ENCODE assay signal across 8 cellular contexts in genomic region chr1:43991200-43991475, GRCh38. TPM values are rescaled to one million over a fixed set of nuclear protein-coding genes. Genes with fewer than 3 reads are reported as not detected.
DNase-seq lines count a peak whose midpoint lies in the region; ATAC-seq and TF ChIP-seq lines count a peak whose summit lies in the region.

No MANE protein-coding gene starts in this region.

- H3K27me3 Mint-ChIP-seq in T-cell (no peaks in the 10 kb centered on the region), glutamatergic neuron (ENCODE audit: unreplicated experiment) (peaks cover 4% of the 10 kb centered on the region)

- H3K27ac ChIP-seq in skeletal muscle tissue (ENCODE audit: low read depth, low read length), result peak overlapping the region; percentile 45

- DNase-seq in T-cell (no peak), glutamatergic neuron (no peak), cortex of kidney (lab: John Stamatoyannopoulos, UW) (no peak), DMS 273 (lab: John Stamatoyannopoulos, UW; ENCODE audit: unreplicated experiment) (no peak)
- DNase-seq in activated CD8-positive, alpha-beta memory T cell treated with anti-CD3 and anti-CD28 coated beads, Interleukin-2, amount 50 U/mL, for 48 hours, result no peak

- peak overlapping the region; percentile 71 to 82 (median 74) for H3K4me3 ChIP-seq in skeletal muscle tissue (ENCODE audit: low read length in 3 of 3)

- no peaks in the 10 kb centered on the region for H3K9me3 ChIP-seq in skeletal muscle tissue (ENCODE audit: control insufficient read depth in 3 of 3, low read length in 3 of 3)

- peaks cover 0 to 6% (median 2%) of the 10 kb centered on the region in 3 donors for H3K36me3 ChIP-seq in skeletal muscle tissue (ENCODE audit: control insufficient read depth in 3 of 3, insufficient read depth in 3 of 3, low read length in 3 of 3)

- H3K4me1 ChIP-seq in skeletal muscle tissue (ENCODE audit: control insufficient read depth in 3 of 3, insufficient read depth in 3 of 3, low read length in 3 of 3), result peaks cover 11 to 15% (median 13%) of the 10 kb centered on the region in 3 donors

- H3K27me3 ChIP-seq in skeletal muscle tissue (ENCODE audit: control insufficient read depth in 3 of 3, insufficient read depth in 3 of 3, low read length in 3 of 3), result no peaks in the 10 kb centered on the region

- CTCF ChIA-PET in T-cell (lab: Charles Lee), result no interaction called here

- H3K9me3 Mint-ChIP-seq in T-cell, result no peaks in the 10 kb centered on the region
- peaks cover 1% of the 10 kb centered on the region for H3K9me3 Mint-ChIP-seq in glutamatergic neuron (ENCODE audit: unreplicated experiment)

- ATAC-seq in GM21717 (IDR thresholded peaks at IDR 0.05; ENCODE audit: unreplicated experiment), result peak; percentile 4
- no peak for ATAC-seq in T-cell (replicated peaks in 1 of 4)
- no peak for ATAC-seq in HG02610 (IDR thresholded peaks at IDR 0.05; ENCODE audit: unreplicated experiment)

- H3K36me3 Mint-ChIP-seq in T-cell, result no peaks in the 10 kb centered on the region
- H3K36me3 Mint-ChIP-seq in glutamatergic neuron (ENCODE audit: unreplicated experiment), result no peaks in the 10 kb centered on the region

- H3K9ac ChIP-seq in skeletal muscle tissue (ENCODE audit: low read depth in 1 of 3, low read length in 3 of 3), result peak overlapping the region; percentile 68 to 82 (median 76)

- peaks cover 12 to 16% (median 12%) of the 10 kb centered on the region in 3 donors for H3K4me1 Mint-ChIP-seq in T-cell
- H3K4me1 Mint-ChIP-seq in glutamatergic neuron (ENCODE audit: low read depth, unreplicated experiment), result no peaks in the 10 kb centered on the region

- POLR2A ChIA-PET in T-cell (lab: Charles Lee), result no interaction called here

- H3K27ac Mint-ChIP-seq in T-cell (no peak overlapping the region), glutamatergic neuron (ENCODE audit: unreplicated experiment) (no peak overlapping the region)

- H3K4me3 Mint-ChIP-seq in T-cell, result peak overlapping the region; percentile 90 to 94 (median 92)
- H3K4me3 Mint-ChIP-seq in glutamatergic neuron (ENCODE audit: unreplicated experiment), result peak overlapping the region; percentile 90

- TF ChIP-seq CTCF in glutamatergic neuron (IDR thresholded peaks at IDR 0.05; ENCODE audit: partially characterized antibody, unreplicated experiment), result no peak

RNA-seq across cellular contexts. Expression of gene CCDC24, which starts 0.3 kb away (rescaled TPM):
- total RNA-seq in T-cell, result 1 to 10 TPM in 3 of 5 donors, under 1 TPM in 2; 0.50 to 4.3 (median 1.7) TPM
- total RNA-seq in glutamatergic neuron (ENCODE audit: unreplicated experiment), result 6.3 TPM
- under 0.01 TPM for total RNA-seq in skeletal muscle tissue

RNA-seq across cellular contexts. Expression of gene B4GALT2, which starts 12.1 kb away (rescaled TPM):
- total RNA-seq in T-cell (1 to 10 TPM; 1.2 to 5.3 (median 3.1) TPM), glutamatergic neuron (ENCODE audit: unreplicated experiment) (45.7 TPM), skeletal muscle tissue (29.7 TPM)

RNA-seq across cellular contexts. Expression of gene ATP6V0B, which starts 16.4 kb away (rescaled TPM):
- total RNA-seq in T-cell, result 10 to 100 TPM; 57.5 to 88.6 (median 69.5) TPM
- 208 TPM for total RNA-seq in glutamatergic neuron (ENCODE audit: unreplicated experiment)
- 73.1 TPM for total RNA-seq in skeletal muscle tissue

RNA-seq across cellular contexts. Expression of gene DPH2, which starts 21.3 kb away (rescaled TPM):
- total RNA-seq in T-cell (10 to 100 TPM; 22.1 to 46.6 (median 41.8) TPM), glutamatergic neuron (ENCODE audit: unreplicated experiment) (25.3 TPM), skeletal muscle tissue (9.9 TPM)

RNA-seq across cellular contexts. Expression of gene SLC6A9, which starts 40.1 kb away (rescaled TPM):
- 1 to 10 TPM in 4 of 5 donors, not detected in 1; 1.4 to 8.2 (median 6.3) TPM for total RNA-seq in T-cell
- total RNA-seq in glutamatergic neuron (ENCODE audit: unreplicated experiment), result 8.9 TPM
- 2.1 TPM for total RNA-seq in skeletal muscle tissue
